In the genomic region with DNA sequence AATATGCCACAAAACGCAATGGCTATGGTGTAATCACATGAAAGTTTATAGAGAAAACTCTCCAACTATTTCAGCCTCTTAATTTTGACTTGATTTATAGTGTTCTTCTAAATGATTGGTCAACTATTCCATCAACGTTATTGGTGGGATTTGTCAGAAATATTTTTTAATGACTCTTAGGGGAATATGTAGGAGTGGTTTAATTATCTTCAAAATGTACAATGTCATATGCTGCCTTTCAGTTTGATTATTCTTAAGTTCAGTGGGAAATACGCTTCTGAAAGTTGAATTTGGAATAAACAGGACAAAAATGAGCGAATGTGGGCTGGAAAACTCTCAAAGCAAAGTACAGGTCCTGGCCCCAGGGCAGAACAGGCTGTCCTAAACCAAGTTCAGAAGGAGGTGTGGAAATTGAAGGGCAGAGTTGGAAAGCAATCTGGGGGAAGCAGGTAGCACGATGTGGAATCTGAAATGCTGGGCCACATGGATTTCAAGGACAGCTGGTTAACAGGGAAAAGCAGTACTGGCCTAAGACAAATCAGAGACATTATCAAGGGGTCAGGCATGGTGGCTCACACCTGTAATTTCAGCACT, we compare ENCODE assay signal across 27 cellular contexts.
A peak's percentile ranks its signal among the peaks of the same experiment; 100 is the strongest.
DNase-seq lines count a peak whose midpoint lies in the region; ATAC-seq and TF ChIP-seq lines count a peak whose summit lies in the region.
"Had no signal": no experiment of that assay in that cellular context is flagged by ENCODE, and none has a peak within 500 bp of the region (broad histone marks: within the 10 kb centered on the region; RNA-seq: fewer than 3 reads in every experiment).

No MANE protein-coding gene starts in this region.

- H3K4me1 ChIP-seq in adipocyte (ENCODE audit: control insufficient read depth, insufficient read depth, low read length) (peaks cover 77% of the 10 kb centered on the region), osteoblast (ENCODE audit: insufficient read depth, low read length) (peaks cover 44% of the 10 kb centered on the region)
- H3K4me1 ChIP-seq: left lung, pancreas, sigmoid colon had no signal

- no peak for DNase-seq in activated naive CD4-positive, alpha-beta T cell treated with anti-CD3 and anti-CD28 coated beads, Interleukin-2, amount 50 U/mL, for 72 hours (ENCODE audit: low spot score in 2 of 2)
- DNase-seq in adipocyte (ENCODE audit: low read depth): no peak
- DNase-seq in osteoblast (ENCODE audit: insufficient read length, low spot score, missing footprints): no peak
- no peak for DNase-seq in NCI-H2029 treated with DMSO at 0.1 percent for 48 hours (lab: John Stamatoyannopoulos, UW)
- DNase-seq in stimulated activated CD4-positive, alpha-beta T cell treated with anti-CD3 and anti-CD28 coated beads, Interleukin-4, amount 100 ng/mL, for 1 hour: no peak
- no peak for DNase-seq in MG63
- DNase-seq: activated CD8-positive, alpha-beta memory T cell treated with anti-CD3 and anti-CD28 coated beads, Interleukin-2, amount 50 U/mL, for 4 hours; activated naive CD8-positive, alpha-beta T cell treated with anti-CD3 and anti-CD28 coated beads for 36 hours; cortex of kidney; heart left ventricle; Karpas-422; left lung; NCI-H1105; NCI-H2107; NCI-H510A treated with DMSO at 0.1 percent for 48 hours; pancreas; sigmoid colon; stimulated activated naive CD4-positive, alpha-beta T cell treated with Interleukin-2 at 50 U/mL for 16 hours; T-helper 17 cell had no signal

- H3K9me3 ChIP-seq in adipocyte (ENCODE audit: control insufficient read depth, low read length) (no peaks in the 10 kb centered on the region), osteoblast (ENCODE audit: low read depth, low read length) (no peaks in the 10 kb centered on the region), MG63 (no peaks in the 10 kb centered on the region)
- H3K9me3 ChIP-seq: left lung, pancreas, sigmoid colon had no signal

- peak overlapping the region; percentile 40 for H3K4me2 ChIP-seq in osteoblast (ENCODE audit: insufficient read depth, low read length)

- H3K27ac ChIP-seq in osteoblast (ENCODE audit: low read depth, low read length) (peak overlapping the region; percentile 74), temporal lobe (ENCODE audit: low read depth, low read length) (peak overlapping the region; percentile 4)
- H3K27ac ChIP-seq: left lung, pancreas had no signal

- H4K20me1 ChIP-seq in osteoblast (ENCODE audit: insufficient read depth, low read length): no peaks in the 10 kb centered on the region

- no peaks in the 10 kb centered on the region for H3K36me3 Mint-ChIP-seq in activated naive CD4-positive, alpha-beta T cell treated with anti-CD3 and anti-CD28 coated beads, Interleukin-2, amount 50 U/mL, for 24 hours
- no peaks in the 10 kb centered on the region for H3K36me3 Mint-ChIP-seq in activated naive CD4-positive, alpha-beta T cell treated with anti-CD3 and anti-CD28 coated beads, Interleukin-2, amount 50 U/mL, for 72 hours
- H3K36me3 Mint-ChIP-seq: activated naive CD8-positive, alpha-beta T cell treated with anti-CD3 and anti-CD28 coated beads for 36 hours; mesothelial cell of epicardium; natural killer cell treated with Interleukin-12 subunit alpha and Interleukin-12 subunit beta and Interleukin-15 and Interleukin-18, amount 100 ng/mL, for 72 hours; type B pancreatic cell had no signal

- no peaks in the 10 kb centered on the region for H3K27me3 ChIP-seq in adipocyte (replicated peaks; ENCODE audit: control insufficient read depth, insufficient read depth, low read length)
- H3K27me3 ChIP-seq in osteoblast (ENCODE audit: insufficient read depth, low read length): no peaks in the 10 kb centered on the region
- H3K27me3 ChIP-seq in MG63: no peaks in the 10 kb centered on the region
- H3K27me3 ChIP-seq: brain microvascular endothelial cell, left lung, pancreas, sigmoid colon had no signal

- H3K4me3 ChIP-seq in adipocyte (ENCODE audit: low read length) (peak overlapping the region; percentile 12), osteoblast (ENCODE audit: insufficient read depth, low read length) (peak overlapping the region; percentile 18), MG63 (no peak overlapping the region)
- H3K4me3 ChIP-seq: heart left ventricle, left lung, pancreas, sigmoid colon had no signal

- no peak overlapping the region for H3K4me3 Mint-ChIP-seq in activated naive CD4-positive, alpha-beta T cell treated with anti-CD3 and anti-CD28 coated beads, Interleukin-2, amount 50 U/mL, for 24 hours
- H3K4me3 Mint-ChIP-seq: activated naive CD8-positive, alpha-beta T cell treated with anti-CD3 and anti-CD28 coated beads for 36 hours; activated T-helper 17 cell treated with anti-CD3 and anti-CD28 coated beads, Interleukin-2, amount 50 U/mL, for 72 hours; mesothelial cell of epicardium; natural killer cell treated with Interleukin-12 subunit alpha and Interleukin-12 subunit beta and Interleukin-15 and Interleukin-18, amount 100 ng/mL, for 72 hours; T-helper 17 cell; type B pancreatic cell; WTC11 had no signal

- no peaks in the 10 kb centered on the region for H3K27me3 Mint-ChIP-seq in activated naive CD4-positive, alpha-beta T cell treated with anti-CD3 and anti-CD28 coated beads, Interleukin-2, amount 50 U/mL, for 24 hours
- H3K27me3 Mint-ChIP-seq: activated T-helper 17 cell treated with anti-CD3 and anti-CD28 coated beads, Interleukin-2, amount 50 U/mL, for 72 hours; type B pancreatic cell had no signal

- no peak for ATAC-seq in activated naive CD4-positive, alpha-beta T cell treated with anti-CD3 and anti-CD28 coated beads, Interleukin-2, amount 50 U/mL, for 72 hours
- ATAC-seq: T-helper 17 cell, WTC11 had no signal

- H3K36me3 ChIP-seq in adipocyte (ENCODE audit: control insufficient read depth, insufficient read depth, low read length, severe bottlenecking): no peaks in the 10 kb centered on the region
- no peaks in the 10 kb centered on the region for H3K36me3 ChIP-seq in osteoblast (ENCODE audit: insufficient read depth, low read length)
- no peaks in the 10 kb centered on the region for H3K36me3 ChIP-seq in MG63
- H3K36me3 ChIP-seq: brain microvascular endothelial cell, heart left ventricle, left lung, pancreas, sigmoid colon had no signal

- H3K9me3 Mint-ChIP-seq in activated naive CD4-positive, alpha-beta T cell treated with anti-CD3 and anti-CD28 coated beads, Interleukin-2, amount 50 U/mL, for 24 hours: no peaks in the 10 kb centered on the region
- H3K9me3 Mint-ChIP-seq in activated naive CD4-positive, alpha-beta T cell treated with anti-CD3 and anti-CD28 coated beads, Interleukin-2, amount 50 U/mL, for 72 hours: no peaks in the 10 kb centered on the region
- H3K9me3 Mint-ChIP-seq: activated naive CD8-positive, alpha-beta T cell treated with anti-CD3 and anti-CD28 coated beads for 36 hours; activated T-helper 17 cell treated with anti-CD3 and anti-CD28 coated beads, Interleukin-2, amount 50 U/mL, for 72 hours; natural killer cell treated with Interleukin-12 subunit alpha and Interleukin-12 subunit beta and Interleukin-15 and Interleukin-18, amount 100 ng/mL, for 72 hours had no signal

- no peak overlapping the region for H2AFZ ChIP-seq in osteoblast (ENCODE audit: low read length)

- no peak for TF ChIP-seq CTCF in osteoblast (IDR thresholded peaks at IDR 0.05; ENCODE audit: extremely low read depth, low read depth, low read length)

- H3K9ac ChIP-seq in adipocyte (ENCODE audit: low read length): peak overlapping the region; percentile 79

- H3K79me2 ChIP-seq in osteoblast (ENCODE audit: insufficient read depth, low read length): no peaks in the 10 kb centered on the region

- H3K4me1 Mint-ChIP-seq in activated naive CD4-positive, alpha-beta T cell treated with anti-CD3 and anti-CD28 coated beads, Interleukin-2, amount 50 U/mL, for 24 hours: peaks cover 3% of the 10 kb centered on the region

- peak overlapping the region; percentile 56 for H3K27ac Mint-ChIP-seq in activated naive CD4-positive, alpha-beta T cell treated with anti-CD3 and anti-CD28 coated beads, Interleukin-2, amount 50 U/mL, for 24 hours
- no peak overlapping the region for H3K27ac Mint-ChIP-seq in activated naive CD4-positive, alpha-beta T cell treated with anti-CD3 and anti-CD28 coated beads, Interleukin-2, amount 50 U/mL, for 72 hours
- H3K27ac Mint-ChIP-seq: activated naive CD8-positive, alpha-beta T cell treated with anti-CD3 and anti-CD28 coated beads for 36 hours; activated T-helper 17 cell treated with anti-CD3 and anti-CD28 coated beads, Interleukin-2, amount 50 U/mL, for 72 hours; mesothelial cell of epicardium; natural killer cell treated with Interleukin-12 subunit alpha and Interleukin-12 subunit beta and Interleukin-15 and Interleukin-18, amount 100 ng/mL, for 72 hours; T-helper 17 cell; type B pancreatic cell; WTC11 had no signal
